In genomic region chr1:201755200-201755599, GRCh38 we compare ENCODE assay signal across 19 cellular contexts.
DNase-seq lines count a peak whose midpoint lies in the region; ATAC-seq and TF ChIP-seq lines count a peak whose summit lies in the region.
"Had no signal": no experiment of that assay in that cellular context is flagged by ENCODE, and none has a peak within 500 bp of the region (broad histone marks: within the 10 kb centered on the region; RNA-seq: fewer than 3 reads in every experiment).

No MANE protein-coding gene starts in this region.

- H3K4me3 ChIP-seq in mammary epithelial cell (replicated peaks in 1 of 3; ENCODE audit: insufficient read depth in 1 of 3, low read depth in 2 of 3, low read length in 3 of 3) (no peak overlapping the region), PC-3 (ENCODE audit: low read length) (no peak overlapping the region)

- intact Hi-C loops in MCF 10A (cut with micrococcal nuclease), result no loop called here
- intact Hi-C loops in mammary epithelial cell (cut with micrococcal nuclease), result no loop called here
- intact Hi-C loops in PC-3 (cut with micrococcal nuclease), result no loop called here
- intact Hi-C loops in activated T-helper 1 cell treated with anti-CD3 and anti-CD28 coated beads, Interleukin-12 subunit alpha, Interleukin-12 subunit beta, Interleukin-2, Interleukin-4 antibody, amounts not matched to agents 30 ng/mL and 10 ng/mL and 1 ng/mL, durations not matched to agents 14 hours and 24 hours and 36 hours (cut with micrococcal nuclease), result no loop called here

- H3K4me1 Mint-ChIP-seq in MCF 10A (ENCODE audit: insufficient read depth, unreplicated experiment) (peaks cover 54% of the 10 kb centered on the region), WTC11 (peaks cover 52% of the 10 kb centered on the region), osteocyte (ENCODE audit: unreplicated experiment) (peaks cover 99% of the 10 kb centered on the region)
- H3K4me1 Mint-ChIP-seq in activated T-helper 1 cell treated with anti-CD3 and anti-CD28 coated beads, Interleukin-12 subunit alpha, Interleukin-12 subunit beta, Interleukin-2, Interleukin-4 antibody, amounts not matched to agents 30 ng/mL and 10 ng/mL and 1 ng/mL, durations not matched to agents 14 hours and 24 hours and 36 hours (ENCODE audit: low read depth), result peaks cover 14% of the 10 kb centered on the region

- H3K36me3 Mint-ChIP-seq in MCF 10A (ENCODE audit: insufficient read depth, unreplicated experiment), result no peaks in the 10 kb centered on the region
- no peaks in the 10 kb centered on the region for H3K36me3 Mint-ChIP-seq in WTC11
- peaks cover 17% of the 10 kb centered on the region for H3K36me3 Mint-ChIP-seq in osteocyte (ENCODE audit: unreplicated experiment)
- H3K36me3 Mint-ChIP-seq in activated T-helper 1 cell treated with anti-CD3 and anti-CD28 coated beads, Interleukin-12 subunit alpha, Interleukin-12 subunit beta, Interleukin-2, Interleukin-4 antibody, amounts not matched to agents 30 ng/mL and 10 ng/mL and 1 ng/mL, durations not matched to agents 14 hours and 24 hours and 36 hours (ENCODE audit: low read depth), result no peaks in the 10 kb centered on the region
- H3K36me3 Mint-ChIP-seq: CD4-positive, alpha-beta memory T cell had no signal

- H3K36me3 ChIP-seq in mammary epithelial cell (ENCODE audit: insufficient read depth, low read length) (peaks cover 2% of the 10 kb centered on the region), PC-3 (ENCODE audit: low read depth, low read length) (no peaks in the 10 kb centered on the region)
- H3K36me3 ChIP-seq: BE2C had no signal

- H3K4me2 ChIP-seq in mammary epithelial cell (ENCODE audit: insufficient read depth, low read depth, low read length) (no peak overlapping the region), PC-3 (ENCODE audit: low read length) (no peak overlapping the region)

- H3K9me2 ChIP-seq in PC-3 (replicated peaks; ENCODE audit: low read length), result no peaks in the 10 kb centered on the region

- H3F3A ChIP-seq in PC-3 (ENCODE audit: low read length, unreplicated experiment), result no peaks in the 10 kb centered on the region

- H3K27ac Mint-ChIP-seq in MCF 10A (ENCODE audit: low read depth, unreplicated experiment) (peak overlapping the region; percentile 4), WTC11 (no peak overlapping the region), osteocyte (ENCODE audit: unreplicated experiment) (peak overlapping the region; percentile 94)
- no peak overlapping the region for H3K27ac Mint-ChIP-seq in activated T-helper 1 cell treated with anti-CD3 and anti-CD28 coated beads, Interleukin-12 subunit alpha, Interleukin-12 subunit beta, Interleukin-2, Interleukin-4 antibody, amounts not matched to agents 30 ng/mL and 10 ng/mL and 1 ng/mL, durations not matched to agents 14 hours and 24 hours and 36 hours
- H3K27ac Mint-ChIP-seq: CD4-positive, alpha-beta memory T cell had no signal

- H3K9ac ChIP-seq in mammary epithelial cell (ENCODE audit: insufficient read depth, low read length) (no peak overlapping the region), PC-3 (ENCODE audit: low read length) (no peak overlapping the region)

- H2AFZ ChIP-seq in mammary epithelial cell (ENCODE audit: low read depth, low read length) (no peak overlapping the region), PC-3 (ENCODE audit: low read length) (no peak overlapping the region)

- dilution Hi-C loops in mammary epithelial cell (cut with HindIII; ENCODE audit: low sequenced_read_pairs), result loop anchor here (5.0 kb wide), 1 partner anchor 38 kb away; no protein-coding TSS in a partner anchor

- H4K20me1 ChIP-seq in mammary epithelial cell (ENCODE audit: insufficient read depth, low read length) (no peaks in the 10 kb centered on the region), PC-3 (ENCODE audit: low read length) (no peaks in the 10 kb centered on the region)

- BruUV-seq in MCF 10A (replicated peaks; lab: Mats Ljungman, UMichigan), result no TSS peak
- BruUV-seq in mammary epithelial cell (replicated peaks; lab: Mats Ljungman, UMichigan), result no TSS peak
- BruUV-seq in PC-3 (replicated peaks; lab: Mats Ljungman, UMichigan), result no TSS peak

- POLR2A ChIA-PET in MCF 10A (lab: Yijun Ruan, JAX) (interaction anchor here (1.3 to 2.5 kb wide), 3 partner anchors 9 to 42 kb away, joined by 3 to 13 read pairs (median 3); no protein-coding TSS in a partner anchor), WTC11 (lab: Charles Lee) (no interaction called here), PC-3 (lab: Charles Lee; ENCODE audit: unreplicated experiment) (no interaction called here)

- CTCF ChIA-PET in MCF 10A (lab: Yijun Ruan, JAX) (interaction anchor here (0.6 to 43.4 kb wide), 3 partner anchors 30 to 40 kb away, joined by 5 to 1744 read pairs (median 61); no protein-coding TSS in a partner anchor), mammary epithelial cell (lab: Charles Lee; ENCODE audit: low non-redundant PET) (no interaction called here), WTC11 (lab: Charles Lee) (interaction anchor here (0.7 to 1.5 kb wide), 2 partner anchors 46 to 1112 kb away, joined by 3 to 4 read pairs; no protein-coding TSS in a partner anchor), PC-3 (lab: Charles Lee) (no interaction called here)

- H3K79me2 ChIP-seq in mammary epithelial cell (ENCODE audit: insufficient read depth, low read length), result peaks cover 95% of the 10 kb centered on the region
- no peaks in the 10 kb centered on the region for H3K79me2 ChIP-seq in PC-3 (ENCODE audit: low read length)

- H3K4me3 Mint-ChIP-seq in MCF 10A (ENCODE audit: unreplicated experiment) (no peak overlapping the region), WTC11 (no peak overlapping the region), osteocyte (ENCODE audit: unreplicated experiment) (no peak overlapping the region)
- no peak overlapping the region for H3K4me3 Mint-ChIP-seq in activated T-helper 1 cell treated with anti-CD3 and anti-CD28 coated beads, Interleukin-12 subunit alpha, Interleukin-12 subunit beta, Interleukin-2, Interleukin-4 antibody, amounts not matched to agents 30 ng/mL and 10 ng/mL and 1 ng/mL, durations not matched to agents 14 hours and 24 hours and 36 hours
- H3K4me3 Mint-ChIP-seq: CD4-positive, alpha-beta memory T cell had no signal

- no peaks in the 10 kb centered on the region for H3K9me3 ChIP-seq in mammary epithelial cell (replicated peaks; ENCODE audit: insufficient read depth, low read length)
- H3K9me3 ChIP-seq in PC-3 (ENCODE audit: low read length), result no peaks in the 10 kb centered on the region
- H3K9me3 ChIP-seq: BE2C had no signal

- H3K9me3 Mint-ChIP-seq in MCF 10A (ENCODE audit: unreplicated experiment) (no peaks in the 10 kb centered on the region), WTC11 (no peaks in the 10 kb centered on the region), osteocyte (ENCODE audit: unreplicated experiment) (no peaks in the 10 kb centered on the region)
- no peaks in the 10 kb centered on the region for H3K9me3 Mint-ChIP-seq in activated T-helper 1 cell treated with anti-CD3 and anti-CD28 coated beads, Interleukin-12 subunit alpha, Interleukin-12 subunit beta, Interleukin-2, Interleukin-4 antibody, amounts not matched to agents 30 ng/mL and 10 ng/mL and 1 ng/mL, durations not matched to agents 14 hours and 24 hours and 36 hours

- DNase-seq in MCF 10A (ENCODE audit: unreplicated experiment) (no peak), mammary epithelial cell (no peak), WTC11 (ENCODE audit: low spot score) (no peak), osteocyte (ENCODE audit: extremely low spot score, unreplicated experiment) (no peak), PC-3 (no peak), amniotic stem cell (lab: John Stamatoyannopoulos, UW) (no peak)
- no peak for DNase-seq in activated T-helper 1 cell treated with anti-CD3 and anti-CD28 coated beads, Interleukin-12 subunit alpha, Interleukin-12 subunit beta, Interleukin-2, Interleukin-4 antibody, amounts not matched to agents 30 ng/mL and 10 ng/mL and 1 ng/mL, durations not matched to agents 14 hours and 24 hours and 36 hours (ENCODE audit: low spot score)
- DNase-seq: 8988T; BE2C; CD4-positive, alpha-beta memory T cell; DMS53; KG1; NCI-H1436; NCI-H1930; NCI-H226; NCI-H524; NCI-H82; OCI-M1 had no signal

- H3K27me3 ChIP-seq in mammary epithelial cell (ENCODE audit: insufficient read depth, low read length), result no peaks in the 10 kb centered on the region
- no peaks in the 10 kb centered on the region for H3K27me3 ChIP-seq in PC-3 (ENCODE audit: low read length)
- H3K27me3 ChIP-seq: BE2C had no signal

- ATAC-seq in WTC11 (no peak), PC-3 (no peak), GM19397 (IDR thresholded peaks at IDR 0.05; ENCODE audit: unreplicated experiment) (no peak)

- in situ Hi-C loops in mammary epithelial cell (cut with MboI; ENCODE audit: low sequenced_read_pairs in 2 of 2), result no loop called here

- TF ChIP-seq CTCF in MCF 10A (IDR thresholded peaks at IDR 0.05; ENCODE audit: unreplicated experiment) (no peak), mammary epithelial cell (conservative IDR thresholded peaks at IDR 0.05 in 1 of 2, IDR thresholded peaks at IDR 0.05 in 1 of 2; ENCODE audit: extremely low read depth in 1 of 2, insufficient read depth in 1 of 2, low read depth in 1 of 2, low read length in 2 of 2) (no peak), WTC11 (IDR thresholded peaks at IDR 0.05) (no peak), osteocyte (IDR thresholded peaks at IDR 0.05) (no peak), PC-3 (conservative IDR thresholded peaks at IDR 0.05; ENCODE audit: low read depth, low read length) (no peak)

- H3K4me1 ChIP-seq in mammary epithelial cell (ENCODE audit: insufficient read depth, low read length) (peaks cover 64% of the 10 kb centered on the region), PC-3 (ENCODE audit: insufficient read depth, low read length) (peaks cover 16% of the 10 kb centered on the region)

- H3K27ac ChIP-seq in mammary epithelial cell (ENCODE audit: insufficient read depth, low read depth, low read length) (no peak overlapping the region), PC-3 (ENCODE audit: low read length) (no peak overlapping the region)

- H3K27me3 Mint-ChIP-seq in MCF 10A (ENCODE audit: insufficient read depth, unreplicated experiment), result no peaks in the 10 kb centered on the region
- no peaks in the 10 kb centered on the region for H3K27me3 Mint-ChIP-seq in WTC11 (ENCODE audit: low read depth)
- H3K27me3 Mint-ChIP-seq in osteocyte (ENCODE audit: unreplicated experiment), result no peaks in the 10 kb centered on the region
- H3K27me3 Mint-ChIP-seq in activated T-helper 1 cell treated with anti-CD3 and anti-CD28 coated beads, Interleukin-12 subunit alpha, Interleukin-12 subunit beta, Interleukin-2, Interleukin-4 antibody, amounts not matched to agents 30 ng/mL and 10 ng/mL and 1 ng/mL, durations not matched to agents 14 hours and 24 hours and 36 hours (ENCODE audit: insufficient read depth), result peaks cover 14% of the 10 kb centered on the region

Comparison
In these comparisons a context has a peak if more than half of its experiments do, and no peak if none do; other contexts are left out.
1. CTCF ChIA-PET loops: an anchor here in MCF 10A (0.6 to 43.4 kb wide) and WTC11 (0.7 to 1.5 kb wide); none called in mammary epithelial cell and PC-3.
2. H3K27ac Mint-ChIP-seq: peak in MCF 10A (single experiment) and osteocyte (single experiment); none in WTC11 (single experiment) and activated T-helper 1 cell treated with anti-CD3 and anti-CD28 coated beads, Interleukin-12 subunit alpha, Interleukin-12 subunit beta, Interleukin-2, Interleukin-4 antibody, amounts not matched to agents 30 ng/mL and 10 ng/mL and 1 ng/mL, durations not matched to agents 14 hours and 24 hours and 36 hours (single experiment).